In genomic region chr11:132312616-132313210, GRCh38 we compare ENCODE assay signal across 10 cellular contexts.
DNase-seq lines count a peak whose midpoint lies in the region; ATAC-seq, FAIRE-seq and TF ChIP-seq lines count a peak whose summit lies in the region.
"Had no signal": no experiment of that assay in that cellular context is flagged by ENCODE, and none has a peak within 500 bp of the region (broad histone marks: within the 10 kb centered on the region; RNA-seq: fewer than 3 reads in every experiment).

No MANE protein-coding gene starts in this region.

- H3K4me2 ChIP-seq in Karpas-422 (ENCODE audit: low read depth, low read length, poor library complexity, severe bottlenecking) = no peak overlapping the region
- H3K4me2 ChIP-seq in keratinocyte (ENCODE audit: control insufficient read depth, extremely low read depth, insufficient read depth, low read depth, low read length) = no peak overlapping the region

- no peak for FAIRE-seq in keratinocyte (lab: Jason Lieb, UNC)

- H3K27me3 ChIP-seq in Karpas-422 (ENCODE audit: low read length) = no peaks in the 10 kb centered on the region
- no peaks in the 10 kb centered on the region for H3K27me3 ChIP-seq in adipocyte (replicated peaks; ENCODE audit: control insufficient read depth, insufficient read depth, low read length)
- no peaks in the 10 kb centered on the region for H3K27me3 ChIP-seq in keratinocyte (ENCODE audit: control insufficient read depth, extremely low read depth, insufficient read depth, low read length)
- H3K27me3 ChIP-seq: SJSA1 had no signal

- TF ChIP-seq CTCF in GM12865 (IDR thresholded peaks at IDR 0.05; ENCODE audit: insufficient read depth, low read depth, low read length, missing control alignments) (peak; percentile 77), keratinocyte (optimal IDR thresholded peaks at IDR 0.05 in 1 of 3, IDR thresholded peaks at IDR 0.05 in 1 of 3, conservative IDR thresholded peaks at IDR 0.05 in 1 of 3; ENCODE audit: extremely low read depth in 1 of 3, insufficient read depth in 2 of 3, low read length in 3 of 3) (peak; percentile 54 to 61 (median 58))

- H2AFZ ChIP-seq in Karpas-422 (ENCODE audit: low read length) (no peak overlapping the region), keratinocyte (ENCODE audit: control insufficient read depth, low read length) (no peak overlapping the region)

- H3K9me2 ChIP-seq in Karpas-422 (replicated peaks; ENCODE audit: insufficient read depth, low read length) = no peaks in the 10 kb centered on the region

- dilution Hi-C loops in keratinocyte (cut with MboI; ENCODE audit: extremely low pct_ligation_motif_present, low sequenced_read_pairs) = no loop called here

- no peak overlapping the region for H3K9ac ChIP-seq in Karpas-422 (ENCODE audit: low read length)
- H3K9ac ChIP-seq in adipocyte (ENCODE audit: low read length) = no peak overlapping the region
- no peak overlapping the region for H3K9ac ChIP-seq in keratinocyte (ENCODE audit: control insufficient read depth, extremely low read depth, insufficient read depth, low read length)

- H3K9me3 ChIP-seq in Karpas-422 (ENCODE audit: low read length) (no peaks in the 10 kb centered on the region), adipocyte (ENCODE audit: control insufficient read depth, low read length) (no peaks in the 10 kb centered on the region), keratinocyte (ENCODE audit: control insufficient read depth, low read depth, low read length) (no peaks in the 10 kb centered on the region)
- H3K9me3 ChIP-seq: SJSA1 had no signal

- no peaks in the 10 kb centered on the region for H3K79me2 ChIP-seq in Karpas-422 (ENCODE audit: low read length)
- no peaks in the 10 kb centered on the region for H3K79me2 ChIP-seq in keratinocyte (ENCODE audit: control insufficient read depth, insufficient read depth, low read length)

- no peaks in the 10 kb centered on the region for H3K9me1 ChIP-seq in keratinocyte (ENCODE audit: control insufficient read depth, extremely low read depth, insufficient read depth, low read length)

- no peaks in the 10 kb centered on the region for H4K20me1 ChIP-seq in Karpas-422 (ENCODE audit: insufficient read depth, low read depth, low read length)
- no peaks in the 10 kb centered on the region for H4K20me1 ChIP-seq in keratinocyte (ENCODE audit: control insufficient read depth, extremely low read depth, insufficient read depth, low read length)

- H3K4me1 ChIP-seq in Karpas-422 (ENCODE audit: low read length) (no peaks in the 10 kb centered on the region), adipocyte (ENCODE audit: control insufficient read depth, insufficient read depth, low read length) (peaks cover 9% of the 10 kb centered on the region), keratinocyte (ENCODE audit: control insufficient read depth, extremely low read depth, insufficient read depth, low read length) (peaks cover 9% of the 10 kb centered on the region)
- H3K4me1 ChIP-seq: SJSA1 had no signal

- H3K4me3 ChIP-seq in GM12865 (ENCODE audit: low read depth, low read length) = no peak overlapping the region
- no peak overlapping the region for H3K4me3 ChIP-seq in Karpas-422 (ENCODE audit: low read length)
- no peak overlapping the region for H3K4me3 ChIP-seq in adipocyte (ENCODE audit: low read length)
- H3K4me3 ChIP-seq in keratinocyte (ENCODE audit: control insufficient read depth in 2 of 3, extremely low read depth in 1 of 3, insufficient read depth in 2 of 3, low read depth in 1 of 3, low read length in 3 of 3) = no peak overlapping the region
- H3K4me3 ChIP-seq: lung, SJSA1 had no signal

- DNase-seq in GM12865 (ENCODE audit: low read depth) (peak; percentile 58), Karpas-422 (peak; percentile 52), adipocyte (ENCODE audit: low read depth) (peak; percentile 16), keratinocyte (ENCODE audit: low read depth, low spot score) (no peak)
- no peak for DNase-seq in activated CD8-positive, alpha-beta memory T cell treated with anti-CD3 and anti-CD28 coated beads for 24 hours

- H3K27ac ChIP-seq in Karpas-422 (ENCODE audit: low read length) (no peak overlapping the region), keratinocyte (ENCODE audit: control insufficient read depth, insufficient read depth, low read length) (no peak overlapping the region)
- H3K27ac ChIP-seq: SJSA1 had no signal

- no peak for TF ChIP-seq POLR2A in GM18505 (IDR thresholded peaks at IDR 0.05; ENCODE audit: borderline replicate concordance, extremely low read depth, insufficient read depth, insufficient read length)

- H3K36me3 ChIP-seq in Karpas-422 (ENCODE audit: insufficient read depth, low read length) (no peaks in the 10 kb centered on the region), adipocyte (ENCODE audit: control insufficient read depth, insufficient read depth, low read length, severe bottlenecking) (no peaks in the 10 kb centered on the region), keratinocyte (ENCODE audit: control insufficient read depth in 2 of 2, extremely low read depth in 1 of 2, insufficient read depth in 2 of 2, low read length in 2 of 2) (no peaks in the 10 kb centered on the region)
- H3K36me3 ChIP-seq: SJSA1 had no signal

- ATAC-seq in HG03135 (IDR thresholded peaks at IDR 0.05; ENCODE audit: unreplicated experiment) (no peak), GM18505 (IDR thresholded peaks at IDR 0.05; ENCODE audit: unreplicated experiment) (no peak), HG02610 (IDR thresholded peaks at IDR 0.05; ENCODE audit: unreplicated experiment) (no peak)

Comparison
In these comparisons a context has a peak if more than half of its experiments do, and no peak if none do; other contexts are left out.
1. DNase-seq: peak in GM12865 (single experiment), Karpas-422 (single experiment) and adipocyte (single experiment); none in keratinocyte (single experiment) and activated CD8-positive, alpha-beta memory T cell treated with anti-CD3 and anti-CD28 coated beads for 24 hours (single experiment).